In genomic region chr14:49641697-49642129, GRCh38 we compare ENCODE assay signal across 9 cellular contexts. TPM values are rescaled to one million over a fixed set of nuclear protein-coding genes. Genes with fewer than 3 reads are reported as not detected.
DNase-seq lines count a peak whose midpoint lies in the region; ATAC-seq and TF ChIP-seq lines count a peak whose summit lies in the region.
"Had no signal": no experiment of that assay in that cellular context is flagged by ENCODE, and none has a peak within 500 bp of the region (broad histone marks: within the 10 kb centered on the region; RNA-seq: fewer than 3 reads in every experiment).

No MANE protein-coding gene starts in this region.

- peak overlapping the region; percentile 15 to 73 (median 66) for H3K27ac ChIP-seq in gastrocnemius medialis

- H3K4me3 ChIP-seq in gastrocnemius medialis = no peak overlapping the region

- no peak for TF ChIP-seq CTCF in gastrocnemius medialis (IDR thresholded peaks at IDR 0.05 in 4 of 5, conservative IDR thresholded peaks at IDR 0.05 in 1 of 5)

- TF ChIP-seq POLR2A in gastrocnemius medialis (IDR thresholded peaks at IDR 0.05) = peak in 1 of 2 donors; percentile 16

- H3K9me3 ChIP-seq in gastrocnemius medialis = no peaks in the 10 kb centered on the region

- H3K36me3 ChIP-seq in gastrocnemius medialis = peaks cover 0 to 2% of the 10 kb centered on the region in 2 donors

- peak; percentile 52 to 91 for ATAC-seq in gastrocnemius medialis
- ATAC-seq in GM18907 (IDR thresholded peaks at IDR 0.05; ENCODE audit: unreplicated experiment) = no peak
- ATAC-seq in GM21526 (IDR thresholded peaks at IDR 0.05; ENCODE audit: low FRiP score, unreplicated experiment) = no peak

- intact Hi-C loops in gastrocnemius medialis (cut with DNase I; ENCODE audit: low total_unique reads) = no loop called here

- peaks cover 15 to 22% of the 10 kb centered on the region in 2 donors for H3K4me1 ChIP-seq in gastrocnemius medialis

- DNase-seq in NCI-H2171 treated with DMSO at 0.1 percent for 48 hours (lab: John Stamatoyannopoulos, UW) = peak; percentile 19
- DNase-seq in NCI-H2171 (lab: John Stamatoyannopoulos, UW) = no peak
- peak; percentile 75 for DNase-seq in glomerular visceral epithelial cell (ENCODE audit: extremely low spot score)
- peak in 1 of 2 donors; percentile 37 for DNase-seq in gastrocnemius medialis
- no peak for DNase-seq in NCI-H1092 treated with DMSO at 0.1 percent for 48 hours (lab: John Stamatoyannopoulos, UW)
- DNase-seq: activated CD4-positive, alpha-beta T cell treated with anti-CD3 and anti-CD28 coated beads for 1 hour had no signal

- in situ Hi-C loops in gastrocnemius medialis (cut with MboI; ENCODE audit: low sequenced_read_pairs in 4 of 4) = loop anchor here in 3 of 4 donors (25.0 kb wide), 2 partner anchors 196 to 471 kb away; partner anchors contain the start of gene VCPKMT (in 2 of the 3)

- H3K27me3 ChIP-seq in gastrocnemius medialis = no peaks in the 10 kb centered on the region

TF ChIP-seq in PFSK-1, 5 proteins besides CTCF, POLR2A, EP300 and RAD21:
- TF ChIP-seq, protein P1, sequence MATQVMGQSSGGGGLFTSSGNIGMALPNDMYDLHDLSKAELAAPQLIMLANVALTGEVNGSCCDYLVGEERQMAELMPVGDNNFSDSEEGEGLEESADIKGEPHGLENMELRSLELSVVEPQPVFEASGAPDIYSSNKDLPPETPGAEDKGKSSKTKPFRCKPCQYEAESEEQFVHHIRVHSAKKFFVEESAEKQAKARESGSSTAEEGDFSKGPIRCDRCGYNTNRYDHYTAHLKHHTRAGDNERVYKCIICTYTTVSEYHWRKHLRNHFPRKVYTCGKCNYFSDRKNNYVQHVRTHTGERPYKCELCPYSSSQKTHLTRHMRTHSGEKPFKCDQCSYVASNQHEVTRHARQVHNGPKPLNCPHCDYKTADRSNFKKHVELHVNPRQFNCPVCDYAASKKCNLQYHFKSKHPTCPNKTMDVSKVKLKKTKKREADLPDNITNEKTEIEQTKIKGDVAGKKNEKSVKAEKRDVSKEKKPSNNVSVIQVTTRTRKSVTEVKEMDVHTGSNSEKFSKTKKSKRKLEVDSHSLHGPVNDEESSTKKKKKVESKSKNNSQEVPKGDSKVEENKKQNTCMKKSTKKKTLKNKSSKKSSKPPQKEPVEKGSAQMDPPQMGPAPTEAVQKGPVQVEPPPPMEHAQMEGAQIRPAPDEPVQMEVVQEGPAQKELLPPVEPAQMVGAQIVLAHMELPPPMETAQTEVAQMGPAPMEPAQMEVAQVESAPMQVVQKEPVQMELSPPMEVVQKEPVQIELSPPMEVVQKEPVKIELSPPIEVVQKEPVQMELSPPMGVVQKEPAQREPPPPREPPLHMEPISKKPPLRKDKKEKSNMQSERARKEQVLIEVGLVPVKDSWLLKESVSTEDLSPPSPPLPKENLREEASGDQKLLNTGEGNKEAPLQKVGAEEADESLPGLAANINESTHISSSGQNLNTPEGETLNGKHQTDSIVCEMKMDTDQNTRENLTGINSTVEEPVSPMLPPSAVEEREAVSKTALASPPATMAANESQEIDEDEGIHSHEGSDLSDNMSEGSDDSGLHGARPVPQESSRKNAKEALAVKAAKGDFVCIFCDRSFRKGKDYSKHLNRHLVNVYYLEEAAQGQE (IDR thresholded peaks at IDR 0.05; ENCODE audit: insufficient read depth in 1 of 2, low read depth in 2 of 2, low read length in 2 of 2) = no peak
- TF ChIP-seq TAF1 (IDR thresholded peaks at IDR 0.05; ENCODE audit: borderline replicate concordance, insufficient read depth, low read length) (no peak), POLR2AphosphoS5 (IDR thresholded peaks at IDR 0.05; ENCODE audit: low read depth, low read length) (peak; percentile 13; the same call in 1 of the 2 replicates), SIN3A (IDR thresholded peaks at IDR 0.05; ENCODE audit: borderline replicate concordance, insufficient read depth, low read length) (no peak), FOXP2 (optimal IDR thresholded peaks at IDR 0.05; ENCODE audit: borderline replicate concordance, extremely low read depth, extremely low read length, insufficient read depth) (no peak)
TF ChIP-seq in PFSK-1: peak in this region for 1.

RNA-seq across cellular contexts. Expression of gene DNAAF2, which starts 6.7 kb away (rescaled TPM):
- 7.2 TPM for polyA plus RNA-seq in PFSK-1 (2012; ENCODE audit: insufficient read length, low read depth)
- 1 to 10 TPM; 5.6 to 8.4 (median 6.9) TPM for total RNA-seq in gastrocnemius medialis

RNA-seq across cellular contexts. Expression of gene MGAT2, which starts 21.1 kb away (rescaled TPM):
- 13.1 TPM for polyA plus RNA-seq in PFSK-1 (2012; ENCODE audit: insufficient read length, low read depth)
- 10 to 100 TPM in 2 of 4 donors, 1 to 10 TPM in 2; 7.2 to 11.5 (median 9.6) TPM for total RNA-seq in gastrocnemius medialis

RNA-seq across cellular contexts. Expression of gene RPL36AL, which starts 21.3 kb away (rescaled TPM):
- polyA plus RNA-seq in PFSK-1 (2012; ENCODE audit: insufficient read length, low read depth) = 79.5 TPM
- 100 to 1,000 TPM; 156 to 226 (median 203) TPM for total RNA-seq in gastrocnemius medialis

RNA-seq across cellular contexts. Expression of gene LRR1, which starts 43.0 kb away (rescaled TPM):
- polyA plus RNA-seq in PFSK-1 (2012; ENCODE audit: insufficient read length, low read depth) = 8.5 TPM
- total RNA-seq in gastrocnemius medialis = 1 to 10 TPM; 1.3 to 5.8 (median 3.7) TPM

RNA-seq across cellular contexts. Expression of gene POLE2, which starts 46.3 kb away (rescaled TPM):
- 4.1 TPM for polyA plus RNA-seq in PFSK-1 (2012; ENCODE audit: insufficient read length, low read depth)
- total RNA-seq in gastrocnemius medialis = 1 to 10 TPM in 2 of 4 donors, not detected in 2; 1.5 to 3.6 TPM

Comparison
In these comparisons a context has a peak if more than half of its experiments do, and no peak if none do; other contexts are left out.
1. DNase-seq: peak in NCI-H2171 treated with DMSO at 0.1 percent for 48 hours (single experiment) and glomerular visceral epithelial cell (single experiment); none in NCI-H2171 (single experiment) and NCI-H1092 treated with DMSO at 0.1 percent for 48 hours (single experiment).
2. ATAC-seq: peak in gastrocnemius medialis (2 of 2); none in GM18907 (single experiment) and GM21526 (single experiment).